In genomic region chr5:123098767-123099513, GRCh38 we compare ENCODE assay signal across 11 cellular contexts. TPM values are rescaled to one million over a fixed set of nuclear protein-coding genes. Genes with fewer than 3 reads are reported as not detected.
DNase-seq lines count a peak whose midpoint lies in the region; ATAC-seq and TF ChIP-seq lines count a peak whose summit lies in the region.
"Had no signal": no experiment of that assay in that cellular context is flagged by ENCODE, and none has a peak within 500 bp of the region (broad histone marks: within the 10 kb centered on the region; RNA-seq: fewer than 3 reads in every experiment).

No MANE protein-coding gene starts in this region.

- H3K4me2 ChIP-seq in smooth muscle cell, result peak overlapping the region; percentile 91

- H3F3A ChIP-seq in smooth muscle cell (ENCODE audit: low read depth), result peaks cover 1% of the 10 kb centered on the region

- DNase-seq in cardiac fibroblast (ENCODE audit: low read depth in 2 of 2) (peak; percentile 31 to 55), left lobe of liver (ENCODE audit: low spot score) (no peak), smooth muscle cell (lab: John Stamatoyannopoulos, UW; ENCODE audit: unreplicated experiment) (no peak), adrenal gland (no peak), BE2C (no peak)
- no peak for DNase-seq in stimulated activated CD4-positive, alpha-beta T cell treated with anti-CD3 and anti-CD28 coated beads, Interleukin-4, amount 100 ng/mL, for 24 hours
- DNase-seq: DMS79 treated with DMSO at 0.1 percent for 48 hours, MM.1S had no signal

- peak overlapping the region; percentile 58 for H3K4me3 ChIP-seq in HUES48 (ENCODE audit: low read depth, low read length)
- peak overlapping the region; percentile 2 to 36 for H3K4me3 ChIP-seq in cardiac fibroblast (replicated peaks in 1 of 2; ENCODE audit: low read depth in 2 of 2, low read length in 2 of 2)
- peak overlapping the region; percentile 53 for H3K4me3 ChIP-seq in smooth muscle cell
- H3K4me3 ChIP-seq in adrenal gland, result peak overlapping the region in 1 of 4 donors; percentile 39
- H3K4me3 ChIP-seq in BE2C (ENCODE audit: low read depth, low read length), result no peak overlapping the region
- H3K4me3 ChIP-seq: thyroid gland had no signal

- H3K9ac ChIP-seq in HUES48 (ENCODE audit: low read depth, low read length), result no peak overlapping the region
- peak overlapping the region; percentile 53 for H3K9ac ChIP-seq in smooth muscle cell (ENCODE audit: low read depth)

- H3K27me3 ChIP-seq in HUES48 (ENCODE audit: control insufficient read depth, insufficient read depth, low read length) (peaks cover 90% of the 10 kb centered on the region), smooth muscle cell (ENCODE audit: low read depth) (peaks cover 8% of the 10 kb centered on the region), adrenal gland (peaks cover 53% of the 10 kb centered on the region), BE2C (peaks cover 92% of the 10 kb centered on the region)

- TF ChIP-seq CTCF in cardiac fibroblast (IDR thresholded peaks at IDR 0.05; ENCODE audit: low read depth, low read length) (no peak), smooth muscle cell (IDR thresholded peaks at IDR 0.05; ENCODE audit: borderline replicate concordance, insufficient read depth, poor library complexity, severe bottlenecking) (no peak), adrenal gland (IDR thresholded peaks at IDR 0.05) (no peak), BE2C (IDR thresholded peaks at IDR 0.05; ENCODE audit: low read depth, low read length) (no peak)

- peak overlapping the region; percentile 80 for H2AFZ ChIP-seq in smooth muscle cell (ENCODE audit: low read depth)

- H3K9me3 ChIP-seq in HUES48 (ENCODE audit: control insufficient read depth, insufficient read depth, low read length), result no peaks in the 10 kb centered on the region
- no peaks in the 10 kb centered on the region for H3K9me3 ChIP-seq in smooth muscle cell (replicated peaks; ENCODE audit: low read depth)
- H3K9me3 ChIP-seq in adrenal gland (replicated peaks in 1 of 3), result no peaks in the 10 kb centered on the region
- H3K9me3 ChIP-seq in BE2C, result no peaks in the 10 kb centered on the region
- H3K9me3 ChIP-seq: thyroid gland had no signal

- H3K27ac ChIP-seq in HUES48 (ENCODE audit: low read depth, low read length), result no peak overlapping the region
- peak overlapping the region; percentile 75 for H3K27ac ChIP-seq in smooth muscle cell (ENCODE audit: low read depth)
- H3K27ac ChIP-seq in adrenal gland, result no peak overlapping the region
- H3K27ac ChIP-seq: thyroid gland had no signal

- H3K4me1 ChIP-seq in HUES48 (ENCODE audit: control insufficient read depth, insufficient read depth, low read length), result peaks cover 21% of the 10 kb centered on the region
- H3K4me1 ChIP-seq in smooth muscle cell (ENCODE audit: low read depth), result peaks cover 29% of the 10 kb centered on the region
- H3K4me1 ChIP-seq in adrenal gland (replicated peaks in 1 of 2), result peaks cover 11% of the 10 kb centered on the region in 2 donors
- no peaks in the 10 kb centered on the region for H3K4me1 ChIP-seq in BE2C

- H3K36me3 ChIP-seq in HUES48 (ENCODE audit: control insufficient read depth, insufficient read depth, low read length) (no peaks in the 10 kb centered on the region), smooth muscle cell (ENCODE audit: low read depth) (no peaks in the 10 kb centered on the region), adrenal gland (replicated peaks in 1 of 2) (no peaks in the 10 kb centered on the region), BE2C (no peaks in the 10 kb centered on the region)
- H3K36me3 ChIP-seq: thyroid gland had no signal

- peaks cover 100% of the 10 kb centered on the region for H3K79me2 ChIP-seq in smooth muscle cell (ENCODE audit: low read depth)

- intact Hi-C loops in adrenal gland (cut with DNase I), result no loop called here

- WGBS in smooth muscle cell (ENCODE audit: low lambda C conversion rate), result 7% methylated on average over 43 of the region's 44 CpGs
- 6 to 11% (median 8%) methylated on average over 22 to 44 of the region's 44 CpGs for WGBS in adrenal gland, 4 donors

- H4K20me1 ChIP-seq in smooth muscle cell (ENCODE audit: low read depth), result peaks cover 4% of the 10 kb centered on the region

- ATAC-seq in left lobe of liver, result peak; percentile 64
- no peak for ATAC-seq in GM19397 (IDR thresholded peaks at IDR 0.05; ENCODE audit: unreplicated experiment)

- no peak for TF ChIP-seq POLR2A in adrenal gland (IDR thresholded peaks at IDR 0.05)

RNA-seq across cellular contexts. Expression of gene PRDM6, which starts 9.9 kb away (rescaled TPM):
- total RNA-seq in left lobe of liver, result 0.35 TPM
- 12.9 and 16.5 TPM in 2 replicates for total RNA-seq in smooth muscle cell
- 20.4 and 28.1 TPM in 2 replicates for polyA plus RNA-seq in smooth muscle cell
- 1 to 10 TPM in 4 of 8 donors, under 1 TPM in 4; 0.12 to 4.1 (median 0.85) TPM for total RNA-seq in adrenal gland
- under 1 TPM; 0.26 to 0.61 (median 0.32) TPM for polyA plus RNA-seq in adrenal gland
- not detected for polyA plus RNA-seq in BE2C (2012; ENCODE audit: insufficient read depth, insufficient read length, low read depth)

Comparison
In these comparisons a context has a peak if more than half of its experiments do, and no peak if none do; other contexts are left out.
1. DNase-seq: peak in cardiac fibroblast (2 of 2); none in left lobe of liver (single experiment), smooth muscle cell (single experiment), adrenal gland (0 of 7), BE2C (single experiment) and stimulated activated CD4-positive, alpha-beta T cell treated with anti-CD3 and anti-CD28 coated beads, Interleukin-4, amount 100 ng/mL, for 24 hours (single experiment).